ENCODE assay signal across 12 cellular contexts in the genomic region with DNA sequence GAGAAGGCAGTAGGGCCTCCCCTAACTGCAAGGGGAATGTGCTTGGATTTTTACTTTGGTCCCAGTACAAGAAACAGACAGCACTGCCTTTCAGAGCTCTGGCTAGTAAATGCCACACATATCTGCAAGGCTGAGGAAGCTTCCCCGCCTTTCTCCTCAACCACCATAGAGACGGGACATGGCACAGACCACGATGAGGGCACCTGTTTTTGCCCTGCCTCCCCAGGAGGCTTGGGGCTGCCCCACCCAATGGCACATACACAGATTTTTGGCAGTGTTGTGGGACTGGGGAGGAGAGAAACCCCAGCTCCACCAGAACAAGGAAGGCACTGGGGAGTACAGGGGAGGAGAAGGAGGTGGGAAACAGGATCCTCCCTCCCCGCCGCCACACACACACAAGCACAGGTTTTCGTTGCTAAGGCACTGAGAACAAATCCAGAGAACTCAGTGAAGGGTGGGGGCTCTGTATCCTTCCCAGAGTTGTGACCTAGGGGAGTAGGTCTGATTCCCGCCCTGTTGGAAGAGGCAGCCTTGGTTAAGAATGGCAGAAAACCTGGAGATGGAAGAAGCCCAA. TPM values are rescaled to one million over a fixed set of nuclear protein-coding genes. Genes with fewer than 3 reads are reported as not detected.
DNase-seq lines count a peak whose midpoint lies in the region; ATAC-seq, FAIRE-seq and TF ChIP-seq lines count a peak whose summit lies in the region.
"Had no signal": no experiment of that assay in that cellular context is flagged by ENCODE, and none has a peak within 500 bp of the region (broad histone marks: within the 10 kb centered on the region; RNA-seq: fewer than 3 reads in every experiment).

No MANE protein-coding gene starts in this region.

- no peaks in the 10 kb centered on the region for H3K9me1 ChIP-seq in endothelial cell of umbilical vein (replicated peaks; ENCODE audit: control insufficient read depth, extremely low read depth, insufficient read depth, low read length)

- WGBS in heart right ventricle, 2 donors: 58 to 69% methylated on average over 7 of the region's 7 CpGs
- no CpG with 5 or more reads among the region's 7 CpGs for WGBS in trophoblast cell (ENCODE audit: extremely low coverage, insufficient coverage, insufficient read length)

- no peak overlapping the region for H4K8ac ChIP-seq in trophoblast cell (ENCODE audit: low read depth, low read length)

- no peak overlapping the region for H3K14ac ChIP-seq in trophoblast cell (ENCODE audit: low read length)

- TSS peak; percentile 49 for BruUV-seq in endothelial cell of umbilical vein (replicated peaks; lab: Mats Ljungman, UMichigan)

- no peaks in the 10 kb centered on the region for H3K27me3 ChIP-seq in heart right ventricle
- no peaks in the 10 kb centered on the region for H3K27me3 ChIP-seq in endothelial cell of umbilical vein (ENCODE audit: control insufficient read depth in 2 of 2, insufficient read depth in 2 of 2, low read length in 2 of 2)
- no peaks in the 10 kb centered on the region for H3K27me3 ChIP-seq in uterus
- H3K27me3 ChIP-seq in trophoblast cell (ENCODE audit: insufficient read depth, low read length): no peaks in the 10 kb centered on the region

- H3K36me3 ChIP-seq in heart right ventricle: peaks cover 0 to 79% (median 4%) of the 10 kb centered on the region in 9 donors
- H3K36me3 ChIP-seq in endothelial cell of umbilical vein (ENCODE audit: control insufficient read depth in 2 of 2, extremely low read depth in 1 of 2, insufficient read depth in 2 of 2, low read length in 2 of 2): peaks cover 3 to 34% of the 10 kb centered on the region in 2 experiments
- no peaks in the 10 kb centered on the region for H3K36me3 ChIP-seq in uterus
- H3K36me3 ChIP-seq in trophoblast cell (ENCODE audit: control insufficient read depth in 1 of 2, insufficient read depth in 2 of 2, low read length in 2 of 2): peaks cover 43 to 44% of the 10 kb centered on the region in 2 experiments

- dilution Hi-C loops in endothelial cell of umbilical vein (cut with MboI; ENCODE audit: extremely low pct_ligation_motif_present, low sequenced_read_pairs): no loop called here

- H3K4me1 ChIP-seq in heart right ventricle (peaks cover 22 to 92% (median 80%) of the 10 kb centered on the region in 9 donors), endothelial cell of umbilical vein (ENCODE audit: control insufficient read depth, extremely low read depth, insufficient read depth, low read length) (peaks cover 32% of the 10 kb centered on the region), uterus (peaks cover 0 to 7% of the 10 kb centered on the region in 2 donors), trophoblast cell (ENCODE audit: control insufficient read depth in 1 of 2, insufficient read depth in 2 of 2, low read length in 2 of 2) (peaks cover 13 to 16% of the 10 kb centered on the region in 2 experiments)

- peaks cover 2% of the 10 kb centered on the region for H3K36me3 Mint-ChIP-seq in neural crest cell (ENCODE audit: low read depth)

- TF ChIP-seq POLR2A in endothelial cell of umbilical vein (IDR thresholded peaks at IDR 0.05; ENCODE audit: low read depth, low read length): no peak
- TF ChIP-seq POLR2A in uterus (IDR thresholded peaks at IDR 0.05): no peak

- POLR2A ChIA-PET in endothelial cell of umbilical vein (lab: Charles Lee): no interaction called here

- intact Hi-C loops in heart right ventricle (cut with DNase I): no loop called here
- intact Hi-C loops in Right ventricle myocardium inferior (cut with DNase I): no loop called here
- intact Hi-C loops in endothelial cell of umbilical vein (cut with micrococcal nuclease): no loop called here
- intact Hi-C loops in uterus (cut with DNase I; ENCODE audit: low total_unique reads): no loop called here

- H3K27ac Mint-ChIP-seq in neural crest cell (ENCODE audit: unreplicated experiment): peak overlapping the region; percentile 94

- no peak overlapping the region for H2BK12ac ChIP-seq in trophoblast cell (ENCODE audit: low read length)

- H3K4me3 Mint-ChIP-seq in neural crest cell: peak overlapping the region; percentile 47

- H3K27me3 Mint-ChIP-seq in neural crest cell (ENCODE audit: low read depth): no peaks in the 10 kb centered on the region

- H3K79me1 ChIP-seq in trophoblast cell (ENCODE audit: low read length): no peaks in the 10 kb centered on the region

- no peaks in the 10 kb centered on the region for H4K20me1 ChIP-seq in endothelial cell of umbilical vein (replicated peaks; ENCODE audit: control insufficient read depth, extremely low read depth, insufficient read depth, low read length)

- no peak overlapping the region for H2AFZ ChIP-seq in endothelial cell of umbilical vein (ENCODE audit: low read depth, low read length)
- H2AFZ ChIP-seq in trophoblast cell (ENCODE audit: insufficient read depth, low read length, poor library complexity): no peak overlapping the region

- H4K12ac ChIP-seq in trophoblast cell (ENCODE audit: low read depth, low read length): no peak overlapping the region

- no peak overlapping the region for H2BK120ac ChIP-seq in trophoblast cell (ENCODE audit: insufficient read depth, low read length, poor library complexity)

- DNase-seq in heart right ventricle: no peak
- DNase-seq in Right ventricle myocardium inferior (ENCODE audit: missing footprints): no peak
- DNase-seq in endothelial cell of umbilical vein (ENCODE audit: low read depth, low spot score): no peak
- no peak for DNase-seq in neural crest cell (ENCODE audit: low read depth, low spot score)
- DNase-seq in uterus: no peak
- DNase-seq in H4 (ENCODE audit: low spot score): no peak
- no peak for DNase-seq in trophoblast cell
- DNase-seq: kidney glomerular epithelial cell; NCI-H2029 treated with DMSO at 0.1 percent for 48 hours; stimulated activated CD4-positive, alpha-beta T cell treated with anti-CD3 and anti-CD28 coated beads, Interleukin-12 subunit alpha, Interleukin-12 subunit beta, amount 100 ng/mL, for 4 hours had no signal

- H4K91ac ChIP-seq in trophoblast cell (ENCODE audit: low read depth, low read length): no peak overlapping the region

- no peaks in the 10 kb centered on the region for H3K9me3 Mint-ChIP-seq in neural crest cell

- no peak overlapping the region for H2BK5ac ChIP-seq in trophoblast cell (ENCODE audit: low read depth, low read length, poor library complexity)

- TF ChIP-seq CTCF in heart right ventricle (IDR thresholded peaks at IDR 0.05): no peak
- TF ChIP-seq CTCF in endothelial cell of umbilical vein (IDR thresholded peaks at IDR 0.05; ENCODE audit: extremely low read depth in 1 of 2, insufficient read depth in 1 of 2, low read depth in 1 of 2, low read length in 2 of 2): no peak
- TF ChIP-seq CTCF in neural crest cell (conservative IDR thresholded peaks at IDR 0.05): no peak
- no peak for TF ChIP-seq CTCF in uterus (IDR thresholded peaks at IDR 0.05)

- FAIRE-seq in endothelial cell of umbilical vein (lab: Jason Lieb, UNC): no peak
- FAIRE-seq: RCC 7860 had no signal

- H3K27ac ChIP-seq in heart right ventricle: peak overlapping the region; percentile 21 to 85 (median 77)
- peak overlapping the region; percentile 14 for H3K27ac ChIP-seq in endothelial cell of umbilical vein (ENCODE audit: insufficient read depth, low read depth, low read length)
- peak overlapping the region; percentile 54 to 62 for H3K27ac ChIP-seq in uterus
- H3K27ac ChIP-seq in trophoblast cell (ENCODE audit: low read depth, low read length): no peak overlapping the region

- H3K4me3 ChIP-seq in heart right ventricle (no peak overlapping the region), endothelial cell of umbilical vein (replicated peaks in 1 of 3; ENCODE audit: insufficient read depth in 1 of 3, low read depth in 1 of 3, low read length in 3 of 3) (no peak overlapping the region), uterus (no peak overlapping the region), trophoblast cell (ENCODE audit: low read depth, low read length) (no peak overlapping the region)

- H3K18ac ChIP-seq in trophoblast cell (ENCODE audit: low read length): no peak overlapping the region

- peaks cover 46% of the 10 kb centered on the region for H3K4me1 Mint-ChIP-seq in neural crest cell

- CTCF ChIA-PET in endothelial cell of umbilical vein (lab: Charles Lee): interaction anchor here (1.3 kb wide), 1 partner anchor 9 kb away, joined by 6 read pairs; a partner anchor contains a TSS

- no peak overlapping the region for H3K23ac ChIP-seq in trophoblast cell (ENCODE audit: low read length)

- no peak overlapping the region for H2AK5ac ChIP-seq in trophoblast cell (ENCODE audit: low read length)

- H3K9ac ChIP-seq in endothelial cell of umbilical vein (replicated peaks; ENCODE audit: extremely low read depth, insufficient read depth, low read length) (no peak overlapping the region), trophoblast cell (ENCODE audit: low read length) (no peak overlapping the region)

- H3K4ac ChIP-seq in trophoblast cell (ENCODE audit: low read depth, low read length): no peak overlapping the region

- H3K4me2 ChIP-seq in endothelial cell of umbilical vein (ENCODE audit: insufficient read depth, low read length) (no peak overlapping the region), trophoblast cell (ENCODE audit: low read length) (no peak overlapping the region)

- H3K79me2 ChIP-seq in endothelial cell of umbilical vein (ENCODE audit: control insufficient read depth, insufficient read depth, low read length): peaks cover 23% of the 10 kb centered on the region
- H3K79me2 ChIP-seq in trophoblast cell (ENCODE audit: control insufficient read depth, insufficient read depth, low read length, poor library complexity): no peaks in the 10 kb centered on the region

- H3K9me3 ChIP-seq in heart right ventricle (no peaks in the 10 kb centered on the region), endothelial cell of umbilical vein (replicated peaks; ENCODE audit: control insufficient read depth, insufficient read depth, low read length) (no peaks in the 10 kb centered on the region), uterus (no peaks in the 10 kb centered on the region), trophoblast cell (ENCODE audit: insufficient read depth, low read depth, low read length) (peaks cover 2% of the 10 kb centered on the region)

- ATAC-seq in heart right ventricle (peak in 7 of 8 donors; percentile 4 to 38 (median 34)), Right ventricle myocardium inferior (no peak), HG02840 (IDR thresholded peaks at IDR 0.05; ENCODE audit: low FRiP score, unreplicated experiment) (no peak)

RNA-seq across cellular contexts. Expression of a gene that starts 7.2 kb away (rescaled TPM):
- total RNA-seq in heart right ventricle: 10 to 100 TPM; 48.5 to 99.2 (median 70.8) TPM
- 10 to 100 TPM; 54.6 to 66.5 TPM for polyA plus RNA-seq in heart right ventricle
- 90.5 TPM for total RNA-seq in Right ventricle myocardium inferior
- total RNA-seq in endothelial cell of umbilical vein: 482 and 487 TPM in 2 replicates
- 339 and 370 TPM in 2 replicates for polyA plus RNA-seq in endothelial cell of umbilical vein
- 350 and 373 TPM in 2 replicates for polyA plus RNA-seq in endothelial cell of umbilical vein (2011; cell fraction: cytosol; rRNA removed)
- 171 and 172 TPM in 2 replicates for polyA plus RNA-seq in endothelial cell of umbilical vein (2011; cell fraction: nucleus; rRNA removed)
- 681 and 716 TPM in 2 replicates for polyA plus RNA-seq in endothelial cell of umbilical vein (2012)
- 606 and 665 TPM in 2 replicates for polyA minus RNA-seq in endothelial cell of umbilical vein
- 77.7 TPM for polyA minus RNA-seq in endothelial cell of umbilical vein (2011; cell fraction: cytosol; rRNA and poly(A)+ RNA removed)
- polyA minus RNA-seq in endothelial cell of umbilical vein (2011; cell fraction: nucleus; rRNA and poly(A)+ RNA removed): 61.4 and 67.8 TPM in 2 replicates
- total RNA-seq in neural crest cell: 112 and 115 TPM in 2 replicates
- 100 to 1,000 TPM in 3 of 4 donors, 10 to 100 TPM in 1; 59.5 to 187 (median 152) TPM for total RNA-seq in uterus
- 104 and 118 TPM in 2 replicates for total RNA-seq in H4 (2014; rRNA removed; shearing (Covaris generic))
- 336 and 339 TPM in 2 replicates for polyA plus RNA-seq in trophoblast cell (2013)

RNA-seq across cellular contexts. Expression of a gene that starts 8.4 kb away (rescaled TPM):
- total RNA-seq in heart right ventricle (10 to 100 TPM in 6 of 10 donors, 1 to 10 TPM in 4; 7.0 to 61.6 (median 13.2) TPM), Right ventricle myocardium inferior (15.9 TPM), endothelial cell of umbilical vein (9.4 and 11.1 TPM in 2 replicates), neural crest cell (0.91 and 1.3 TPM in 2 replicates), uterus (10 to 100 TPM in 2 of 4 donors, 1 to 10 TPM in 2; 5.9 to 31.4 (median 10.0) TPM)
- polyA plus RNA-seq in heart right ventricle (10 to 100 TPM; 13.0 to 26.0 TPM), endothelial cell of umbilical vein (22.5 and 23.5 TPM in 2 replicates)
- 17.1 and 17.9 TPM in 2 replicates for polyA plus RNA-seq in endothelial cell of umbilical vein (2011; cell fraction: cytosol; rRNA removed)
- 13.8 and 14.5 TPM in 2 replicates for polyA plus RNA-seq in endothelial cell of umbilical vein (2011; cell fraction: nucleus; rRNA removed)
- 8.8 and 9.0 TPM in 2 replicates for polyA plus RNA-seq in endothelial cell of umbilical vein (2012)
- polyA minus RNA-seq in endothelial cell of umbilical vein: 11.0 and 11.7 TPM in 2 replicates
- polyA minus RNA-seq in endothelial cell of umbilical vein (2011; cell fraction: cytosol; rRNA and poly(A)+ RNA removed): 11.2 TPM
- 4.4 and 5.2 TPM in 2 replicates for polyA minus RNA-seq in endothelial cell of umbilical vein (2011; cell fraction: nucleus; rRNA and poly(A)+ RNA removed)
- 66.7 and 80.2 TPM in 2 replicates for total RNA-seq in H4 (2014; rRNA removed; shearing (Covaris generic))
- 0.89 and 1.00 TPM in 2 replicates for polyA plus RNA-seq in trophoblast cell (2013)

RNA-seq across cellular contexts. Expression of a gene that starts 10.0 kb away (rescaled TPM):
- total RNA-seq in heart right ventricle (1 to 10 TPM in 1 of 10 donors, under 1 TPM in 9; 0.16 to 2.3 (median 0.51) TPM), Right ventricle myocardium inferior (1.5 TPM), endothelial cell of umbilical vein (0.53 and 0.97 TPM in 2 replicates), neural crest cell (15.3 and 17.8 TPM in 2 replicates), uterus (10 to 100 TPM in 1 of 4 donors, 1 to 10 TPM in 2, under 1 TPM in 1; 0.88 to 14.0 (median 3.5) TPM)
- polyA plus RNA-seq in heart right ventricle (under 1 TPM; 0.14 to 0.95 TPM), endothelial cell of umbilical vein (0.60 and 0.81 TPM in 2 replicates)
- polyA plus RNA-seq in endothelial cell of umbilical vein (2011; cell fraction: cytosol; rRNA removed): 0.48 and 0.52 TPM in 2 replicates
- polyA plus RNA-seq in endothelial cell of umbilical vein (2011; cell fraction: nucleus; rRNA removed): 0.22 and 0.31 TPM in 2 replicates
- 0.55 and 0.82 TPM in 2 replicates for polyA plus RNA-seq in endothelial cell of umbilical vein (2012)
- 0.19 and 0.39 TPM in 2 replicates for polyA minus RNA-seq in endothelial cell of umbilical vein
- not detected for polyA minus RNA-seq in endothelial cell of umbilical vein (2011; cell fraction: cytosol; rRNA and poly(A)+ RNA removed)
- polyA minus RNA-seq in endothelial cell of umbilical vein (2011; cell fraction: nucleus; rRNA and poly(A)+ RNA removed): not detected in 2 replicates
- total RNA-seq in H4 (2014; rRNA removed; shearing (Covaris generic)): not detected in 2 replicates
- 2.4 and 2.6 TPM in 2 replicates for polyA plus RNA-seq in trophoblast cell (2013)

RNA-seq across cellular contexts. Expression of a gene that starts 16.8 kb away (rescaled TPM):
- total RNA-seq in heart right ventricle: 100 to 1,000 TPM; 388 to 841 (median 519) TPM
- 1,000 to 10,000 TPM; 1,760 to 2,790 TPM for polyA plus RNA-seq in heart right ventricle
- 791 TPM for total RNA-seq in Right ventricle myocardium inferior
- 1,014 and 1,102 TPM in 2 replicates for total RNA-seq in endothelial cell of umbilical vein
- 2,467 and 2,620 TPM in 2 replicates for polyA plus RNA-seq in endothelial cell of umbilical vein
- polyA plus RNA-seq in endothelial cell of umbilical vein (2011; cell fraction: cytosol; rRNA removed): 4,890 and 5,080 TPM in 2 replicates
- polyA plus RNA-seq in endothelial cell of umbilical vein (2011; cell fraction: nucleus; rRNA removed): 1,058 and 1,799 TPM in 2 replicates
- polyA plus RNA-seq in endothelial cell of umbilical vein (2012): 2,952 and 3,928 TPM in 2 replicates
- 1,135 and 1,329 TPM in 2 replicates for polyA minus RNA-seq in endothelial cell of umbilical vein
- 601 TPM for polyA minus RNA-seq in endothelial cell of umbilical vein (2011; cell fraction: cytosol; rRNA and poly(A)+ RNA removed)
- 149 and 293 TPM in 2 replicates for polyA minus RNA-seq in endothelial cell of umbilical vein (2011; cell fraction: nucleus; rRNA and poly(A)+ RNA removed)
- 1,045 and 1,183 TPM in 2 replicates for total RNA-seq in neural crest cell
- total RNA-seq in uterus: 1,000 to 10,000 TPM in 3 of 4 donors, 100 to 1,000 TPM in 1; 635 to 7,543 (median 1,847) TPM
- total RNA-seq in H4 (2014; rRNA removed; shearing (Covaris generic)): 1,450 and 1,519 TPM in 2 replicates
- polyA plus RNA-seq in trophoblast cell (2013): 4,147 and 4,166 TPM in 2 replicates

RNA-seq across cellular contexts. Expression of a gene that starts 34.7 kb away (rescaled TPM):
- 10 to 100 TPM in 9 of 10 donors, 1 to 10 TPM in 1; 7.5 to 21.0 (median 11.6) TPM for total RNA-seq in heart right ventricle
- 10 to 100 TPM in 1 of 2 donors, 1 to 10 TPM in 1; 5.6 to 10.2 TPM for polyA plus RNA-seq in heart right ventricle
- total RNA-seq in Right ventricle myocardium inferior: 10.4 TPM
- 11.7 and 12.0 TPM in 2 replicates for total RNA-seq in endothelial cell of umbilical vein
- 7.3 and 9.2 TPM in 2 replicates for polyA plus RNA-seq in endothelial cell of umbilical vein
- polyA plus RNA-seq in endothelial cell of umbilical vein (2011; cell fraction: cytosol; rRNA removed): 7.5 and 7.8 TPM in 2 replicates
- 9.2 and 9.5 TPM in 2 replicates for polyA plus RNA-seq in endothelial cell of umbilical vein (2011; cell fraction: nucleus; rRNA removed)
- polyA plus RNA-seq in endothelial cell of umbilical vein (2012): 8.1 and 8.9 TPM in 2 replicates
- 11.6 and 13.4 TPM in 2 replicates for polyA minus RNA-seq in endothelial cell of umbilical vein
- polyA minus RNA-seq in endothelial cell of umbilical vein (2011; cell fraction: cytosol; rRNA and poly(A)+ RNA removed): 5.4 TPM
- polyA minus RNA-seq in endothelial cell of umbilical vein (2011; cell fraction: nucleus; rRNA and poly(A)+ RNA removed): 7.1 and 8.8 TPM in 2 replicates
- 15.9 and 16.5 TPM in 2 replicates for total RNA-seq in neural crest cell
- 10 to 100 TPM; 10.8 to 18.3 (median 13.1) TPM for total RNA-seq in uterus
- total RNA-seq in H4 (2014; rRNA removed; shearing (Covaris generic)): 3.6 and 3.8 TPM in 2 replicates
- polyA plus RNA-seq in trophoblast cell (2013): 6.2 and 6.4 TPM in 2 replicates

Comparison
In these comparisons a context has a peak if more than half of its experiments do, and no peak if none do; other contexts are left out.
1. ATAC-seq: peak in heart right ventricle (7 of 8); none in Right ventricle myocardium inferior (single experiment) and HG02840 (single experiment).